ENCODE assay signal across 8 cellular contexts in the genomic region with DNA sequence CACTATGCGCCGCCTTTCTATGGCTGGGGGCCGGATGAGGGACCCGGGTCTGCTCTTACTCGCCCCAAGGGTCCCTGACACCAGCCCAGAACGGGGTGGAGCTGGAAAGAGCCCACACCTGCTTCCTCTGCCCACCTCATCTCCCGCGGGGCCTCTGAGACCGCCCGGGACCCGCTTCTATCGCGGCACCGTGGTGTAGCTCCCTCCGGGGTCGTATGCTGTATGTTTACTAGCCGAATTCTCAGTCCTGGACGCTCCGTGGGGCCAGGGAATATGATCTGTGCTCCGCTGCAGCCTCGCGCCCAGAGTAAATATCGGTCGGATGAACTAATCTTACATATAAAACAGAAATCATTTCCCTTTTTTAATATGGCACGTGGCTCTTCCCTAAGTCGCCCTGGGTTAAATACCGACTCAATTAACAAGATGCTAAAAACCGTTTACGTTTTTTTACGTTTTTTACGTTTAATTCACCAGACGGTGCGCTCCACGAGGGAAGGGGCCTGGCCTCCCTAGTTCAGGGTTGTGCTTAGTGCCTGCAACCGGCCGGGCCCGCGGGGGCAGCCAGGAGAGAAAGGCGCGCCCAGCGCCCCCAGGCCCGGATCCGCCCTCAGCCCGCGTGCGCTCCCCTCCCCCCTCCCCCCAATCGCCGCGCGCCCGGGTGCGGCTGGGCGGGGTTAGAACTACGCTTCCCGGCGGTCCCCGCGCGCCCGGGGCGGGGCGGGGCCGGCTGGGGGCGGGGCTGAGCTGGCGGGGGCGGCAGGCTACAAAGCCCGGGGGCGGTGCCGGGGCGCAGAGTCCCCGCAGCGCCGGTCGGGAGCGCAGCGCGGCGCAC. TPM values are rescaled to one million over a fixed set of nuclear protein-coding genes. Genes with fewer than 3 reads are reported as not detected.
A peak's percentile ranks its signal among the peaks of the same experiment; 100 is the strongest.
DNase-seq lines count a peak whose midpoint lies in the region; ATAC-seq, FAIRE-seq and TF ChIP-seq lines count a peak whose summit lies in the region.

TSS of gene RBM38 (plus strand) at position 793 of the 835 bp plus-strand sequence. CDS start 186 bp downstream, outside the sequence.

- H3K27ac ChIP-seq in thoracic aorta, result peak within 1 kb of the TSS; percentile 68 to 71

- TF ChIP-seq CTCF in osteocyte (IDR thresholded peaks at IDR 0.05) (no peak), thoracic aorta (IDR thresholded peaks at IDR 0.05) (no peak)

- H3K36me3 ChIP-seq in thoracic aorta, result no peaks in the 10 kb centered on the region

- peak within 1 kb of the TSS; percentile 84 for H3K4me3 ChIP-seq in thoracic aorta

- peaks cover 9% of the 10 kb centered on the region for H3K36me3 Mint-ChIP-seq in activated naive CD4-positive, alpha-beta T cell treated with anti-CD3 and anti-CD28 coated beads, Interleukin-2, amount 50 U/mL, for 24 hours
- H3K36me3 Mint-ChIP-seq in osteocyte (ENCODE audit: unreplicated experiment), result peaks cover 6% of the 10 kb centered on the region

- H3K4me1 Mint-ChIP-seq in activated naive CD4-positive, alpha-beta T cell treated with anti-CD3 and anti-CD28 coated beads, Interleukin-2, amount 50 U/mL, for 24 hours, result peaks cover 48% of the 10 kb centered on the region
- H3K4me1 Mint-ChIP-seq in osteocyte (ENCODE audit: unreplicated experiment), result peaks cover 46% of the 10 kb centered on the region

- peak within 1 kb of the TSS; percentile 98 for H3K27ac Mint-ChIP-seq in activated naive CD4-positive, alpha-beta T cell treated with anti-CD3 and anti-CD28 coated beads, Interleukin-2, amount 50 U/mL, for 24 hours
- peak within 1 kb of the TSS; percentile 31 for H3K27ac Mint-ChIP-seq in osteocyte (ENCODE audit: unreplicated experiment)

- H3K27me3 Mint-ChIP-seq in activated naive CD4-positive, alpha-beta T cell treated with anti-CD3 and anti-CD28 coated beads, Interleukin-2, amount 50 U/mL, for 24 hours, result no peaks in the 10 kb centered on the region
- H3K27me3 Mint-ChIP-seq in osteocyte (ENCODE audit: unreplicated experiment), result no peaks in the 10 kb centered on the region

- no peaks in the 10 kb centered on the region for H3K9me3 Mint-ChIP-seq in activated naive CD4-positive, alpha-beta T cell treated with anti-CD3 and anti-CD28 coated beads, Interleukin-2, amount 50 U/mL, for 24 hours
- no peaks in the 10 kb centered on the region for H3K9me3 Mint-ChIP-seq in osteocyte (ENCODE audit: unreplicated experiment)

- H3K4me1 ChIP-seq in thoracic aorta (ENCODE audit: control insufficient read depth in 1 of 2, low read depth in 2 of 2), result peaks cover 21 to 45% of the 10 kb centered on the region in 2 donors

- peak; percentile 51 for ATAC-seq in GM19455 (IDR thresholded peaks at IDR 0.05; ENCODE audit: unreplicated experiment)
- ATAC-seq in thoracic aorta (ENCODE audit: insufficient number of reproducible peaks, low FRiP score, low read depth), result peak; percentile 49

- no peaks in the 10 kb centered on the region for H3K27me3 ChIP-seq in thoracic aorta (replicated peaks; ENCODE audit: insufficient read depth)

- H3K9me3 ChIP-seq in thoracic aorta, result no peaks in the 10 kb centered on the region

- peak; percentile 98 for FAIRE-seq in HTR-8/SVneo (lab: Jason Lieb, UNC)

- peak within 1 kb of the TSS; percentile 93 for H3K4me3 Mint-ChIP-seq in activated naive CD4-positive, alpha-beta T cell treated with anti-CD3 and anti-CD28 coated beads, Interleukin-2, amount 50 U/mL, for 24 hours
- H3K4me3 Mint-ChIP-seq in osteocyte (ENCODE audit: unreplicated experiment), result peak within 1 kb of the TSS; percentile 80

- DNase-seq in COLO829 (ENCODE audit: low spot score) (peak; percentile 82), HTR-8/SVneo (ENCODE audit: insufficient read length, low spot score) (peak; percentile 99), SK-N-DZ (ENCODE audit: low spot score) (peak; percentile 71), glomerular visceral epithelial cell (ENCODE audit: extremely low spot score) (peak; percentile 85), osteocyte (ENCODE audit: extremely low spot score, unreplicated experiment) (no peak), thoracic aorta (ENCODE audit: low spot score) (no peak)

RNA-seq across cellular contexts. Expression of gene RBM38, which starts in this region (rescaled TPM):
- polyA plus RNA-seq in SK-N-DZ (2014; cell fraction: cytosol; rRNA removed), result 73.7 and 78.2 TPM in 2 replicates
- polyA plus RNA-seq in SK-N-DZ (2014; cell fraction: nucleus; rRNA removed), result 38.1 and 43.3 TPM in 2 replicates
- 17.8 and 18.8 TPM in 2 replicates for total RNA-seq in osteocyte
- 10 to 100 TPM in 1 of 2 donors, 1 to 10 TPM in 1; 9.6 to 24.8 TPM for total RNA-seq in thoracic aorta

Comparison
In these comparisons a context has a peak if more than half of its experiments do, and no peak if none do; other contexts are left out.
1. DNase-seq: peak in COLO829 (single experiment), HTR-8/SVneo (single experiment), SK-N-DZ (single experiment) and glomerular visceral epithelial cell (single experiment); none in osteocyte (single experiment) and thoracic aorta (single experiment).